Comparison of ENCODE assay signal across 19 cellular contexts in genomic region chr17:79077587-79077986, GRCh38. TPM values are rescaled to one million over a fixed set of nuclear protein-coding genes. Genes with fewer than 3 reads are reported as not detected.
A peak's percentile ranks its signal among the peaks of the same experiment; 100 is the strongest.
DNase-seq lines count a peak whose midpoint lies in the region; ATAC-seq, FAIRE-seq and TF ChIP-seq lines count a peak whose summit lies in the region.
"Had no signal": no experiment of that assay in that cellular context is flagged by ENCODE, and none has a peak within 500 bp of the region (broad histone marks: within the 10 kb centered on the region; RNA-seq: fewer than 3 reads in every experiment).

No MANE protein-coding gene starts in this region.

- intact Hi-C loops in kidney (cut with DNase I) (no loop called here), psoas muscle (cut with DNase I) (no loop called here)

- H3K4me3 ChIP-seq in kidney (ENCODE audit: low read length in 2 of 2) (no peak overlapping the region), psoas muscle (no peak overlapping the region), brain microvascular endothelial cell (ENCODE audit: low read depth, low read length) (no peak overlapping the region)
- H3K4me3 ChIP-seq: BLaER1 treated with 17β-estradiol and CSF1 and Interleukin-3, amounts not matched to agents 10 nM and 100 nM; GM23248 had no signal

- FAIRE-seq in D721Med (lab: Jason Lieb, UNC) (no peak), kidney (lab: Jason Lieb, UNC) (no peak)
- FAIRE-seq: GM12891, GM19239 had no signal

- 77 to 88% (median 78%) methylated on average over 12 of the region's 12 CpGs for WGBS in psoas muscle, 3 donors

- DNase-seq in D721Med (ENCODE audit: insufficient read length, low spot score) (peak; percentile 10), HuH-7.5 (ENCODE audit: low spot score) (peak; percentile 2), kidney (peak; percentile 46), psoas muscle (peak in 1 of 2 donors; percentile 29), brain microvascular endothelial cell (no peak)
- no peak for DNase-seq in activated naive CD4-positive, alpha-beta T cell treated with Interleukin-2 at 50 U/mL for 16 hours
- DNase-seq: CD8-positive, alpha-beta memory T cell; GM23248; NCI-H1417; NCI-H187; NCI-H2107; NCI-H226; NCI-H524 treated with DMSO at 0.1 percent for 48 hours had no signal

- H3K27ac ChIP-seq in kidney (ENCODE audit: low read depth in 2 of 2, low read length in 2 of 2), result no peak overlapping the region
- H3K27ac ChIP-seq in psoas muscle, result peak overlapping the region; percentile 95
- no peak overlapping the region for H3K27ac ChIP-seq in brain microvascular endothelial cell
- H3K27ac ChIP-seq: BLaER1 treated with 17β-estradiol and CSF1 and Interleukin-3, amounts not matched to agents 10 nM and 100 nM; GM23248; KMS-11 had no signal

- no peaks in the 10 kb centered on the region for H3K27me3 ChIP-seq in psoas muscle (ENCODE audit: insufficient read depth in 3 of 3, low read length in 2 of 3)
- no peaks in the 10 kb centered on the region for H3K27me3 ChIP-seq in brain microvascular endothelial cell (replicated peaks)
- H3K27me3 ChIP-seq: BLaER1 treated with 17β-estradiol and CSF1 and Interleukin-3, amounts not matched to agents 10 nM and 100 nM had no signal

- H3K9ac ChIP-seq in kidney (ENCODE audit: low read length in 2 of 2), result no peak overlapping the region
- H3K9ac ChIP-seq: GM23248, KMS-11 had no signal

- ATAC-seq in psoas muscle (no peak), HG03196 (IDR thresholded peaks at IDR 0.05; ENCODE audit: unreplicated experiment) (no peak)
- ATAC-seq: HCT116 had no signal

- H3K36me3 ChIP-seq in kidney (ENCODE audit: control insufficient read depth in 1 of 2, insufficient read depth in 2 of 2, low read length in 2 of 2) (peaks cover 11 to 17% of the 10 kb centered on the region in 2 donors), psoas muscle (ENCODE audit: insufficient read depth in 1 of 2, low read depth in 1 of 2) (peaks cover 3 to 51% of the 10 kb centered on the region in 2 donors), brain microvascular endothelial cell (replicated peaks) (peaks cover 6% of the 10 kb centered on the region)

- H3K9me3 ChIP-seq in kidney (ENCODE audit: control insufficient read depth in 1 of 2, low read length in 2 of 2) (no peaks in the 10 kb centered on the region), psoas muscle (no peaks in the 10 kb centered on the region)
- H3K9me3 ChIP-seq: BLaER1 treated with 17β-estradiol and CSF1 and Interleukin-3, amounts not matched to agents 10 nM and 100 nM had no signal

- in situ Hi-C loops in brain microvascular endothelial cell (cut with HindIII; ENCODE audit: low pct_ligation_motif_present, low sequenced_read_pairs), result no loop called here

- H3K4me1 ChIP-seq in kidney (ENCODE audit: control insufficient read depth in 1 of 2, insufficient read depth in 1 of 2, low read depth in 1 of 2, low read length in 2 of 2) (peaks cover 0 to 7% of the 10 kb centered on the region in 2 donors), psoas muscle (peaks cover 37% of the 10 kb centered on the region)

- TF ChIP-seq CTCF in D721Med (IDR thresholded peaks at IDR 0.05; ENCODE audit: insufficient read depth, missing control alignments), result no peak
- no peak for TF ChIP-seq CTCF in kidney (IDR thresholded peaks at IDR 0.05; ENCODE audit: borderline replicate concordance, extremely low read depth, insufficient read depth)
- no peak for TF ChIP-seq CTCF in psoas muscle (IDR thresholded peaks at IDR 0.05)
- TF ChIP-seq CTCF in brain microvascular endothelial cell (IDR thresholded peaks at IDR 0.05; ENCODE audit: low read depth, low read length, missing control alignments), result no peak

RNA-seq across cellular contexts. Expression of gene ENGASE, which starts 3.0 kb away (rescaled TPM):
- total RNA-seq in kidney, result 49.3 TPM
- polyA plus RNA-seq in kidney (ENCODE audit: insufficient read depth, low read depth, low replicate concordance), result 14.3 TPM
- total RNA-seq in psoas muscle, result 10 to 100 TPM; 26.7 to 80.8 (median 50.8) TPM
- 10 to 100 TPM in 2 of 3 donors, 1 to 10 TPM in 1; 7.5 to 24.1 (median 12.4) TPM for polyA plus RNA-seq in psoas muscle

RNA-seq across cellular contexts. Expression of gene C1QTNF1, which starts 53.6 kb away (rescaled TPM):
- 65.2 TPM for total RNA-seq in kidney
- polyA plus RNA-seq in kidney (ENCODE audit: insufficient read depth, low read depth, low replicate concordance), result 18.0 TPM
- 10 to 100 TPM; 10.5 to 22.8 (median 16.9) TPM for total RNA-seq in psoas muscle
- 10 to 100 TPM; 12.2 to 22.6 (median 16.4) TPM for polyA plus RNA-seq in psoas muscle
- polyA plus RNA-seq: CD8-positive, alpha-beta memory T cell had no signal

Comparison
In these comparisons a context has a peak if more than half of its experiments do, and no peak if none do; other contexts are left out.
1. DNase-seq: peak in D721Med (single experiment), HuH-7.5 (single experiment) and kidney (single experiment); none in brain microvascular endothelial cell (single experiment) and activated naive CD4-positive, alpha-beta T cell treated with Interleukin-2 at 50 U/mL for 16 hours (single experiment).